Comparison of ENCODE assay signal across 1 cellular context in the genomic region with DNA sequence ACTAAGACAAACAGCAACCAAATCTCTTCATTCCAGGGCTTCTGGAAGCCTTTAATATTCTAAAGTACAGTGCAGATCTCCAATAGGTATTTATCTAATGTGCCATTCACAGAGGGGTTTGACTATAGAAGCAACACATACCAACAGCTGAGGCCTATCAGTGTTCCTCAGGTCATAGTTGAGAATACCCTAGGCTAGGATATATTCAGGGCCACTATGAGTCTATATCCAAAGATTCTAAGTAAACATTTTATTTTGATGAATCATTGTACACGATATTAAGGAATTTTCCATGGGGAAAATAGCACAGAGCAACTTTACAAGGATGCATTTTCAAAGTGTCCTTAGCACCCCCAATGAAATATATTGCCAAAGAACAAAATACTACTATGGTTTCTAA.
TF ChIP-seq lines count a peak whose summit lies in the region.

No MANE protein-coding gene starts in this region.

TF ChIP-seq in HCT116, 20 proteins besides CTCF, POLR2A, EP300 and RAD21:
- TF ChIP-seq EZH2 (IDR thresholded peaks at IDR 0.05) (no peak), SIN3A (IDR thresholded peaks at IDR 0.05; ENCODE audit: low read depth) (no peak), ZFX (IDR thresholded peaks at IDR 0.05) (no peak), TCF7L2 (IDR thresholded peaks at IDR 0.05; ENCODE audit: borderline replicate concordance, extremely low read depth, insufficient read depth, insufficient read length) (no peak)
- TF ChIP-seq, protein P1, sequence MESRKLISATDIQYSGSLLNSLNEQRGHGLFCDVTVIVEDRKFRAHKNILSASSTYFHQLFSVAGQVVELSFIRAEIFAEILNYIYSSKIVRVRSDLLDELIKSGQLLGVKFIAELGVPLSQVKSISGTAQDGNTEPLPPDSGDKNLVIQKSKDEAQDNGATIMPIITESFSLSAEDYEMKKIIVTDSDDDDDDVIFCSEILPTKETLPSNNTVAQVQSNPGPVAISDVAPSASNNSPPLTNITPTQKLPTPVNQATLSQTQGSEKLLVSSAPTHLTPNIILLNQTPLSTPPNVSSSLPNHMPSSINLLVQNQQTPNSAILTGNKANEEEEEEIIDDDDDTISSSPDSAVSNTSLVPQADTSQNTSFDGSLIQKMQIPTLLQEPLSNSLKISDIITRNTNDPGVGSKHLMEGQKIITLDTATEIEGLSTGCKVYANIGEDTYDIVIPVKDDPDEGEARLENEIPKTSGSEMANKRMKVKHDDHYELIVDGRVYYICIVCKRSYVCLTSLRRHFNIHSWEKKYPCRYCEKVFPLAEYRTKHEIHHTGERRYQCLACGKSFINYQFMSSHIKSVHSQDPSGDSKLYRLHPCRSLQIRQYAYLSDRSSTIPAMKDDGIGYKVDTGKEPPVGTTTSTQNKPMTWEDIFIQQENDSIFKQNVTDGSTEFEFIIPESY (IDR thresholded peaks at IDR 0.05; ENCODE audit: extremely low read depth, insufficient replicate concordance, low read length) = no peak
